Comparison of ENCODE assay signal across 8 cellular contexts in genomic region chr19:49579947-49580263, GRCh38. TPM values are rescaled to one million over a fixed set of nuclear protein-coding genes. Genes with fewer than 3 reads are reported as not detected.
DNase-seq lines count a peak whose midpoint lies in the region; TF ChIP-seq lines count a peak whose summit lies in the region.

No MANE protein-coding gene starts in this region.

- peak overlapping the region; percentile 89 for H3K9ac ChIP-seq in neural progenitor cell

- peaks cover 10% of the 10 kb centered on the region for H3F3A ChIP-seq in neural progenitor cell (ENCODE audit: low read depth)

- H3K9me3 ChIP-seq in KOPT-K1 (ENCODE audit: insufficient read depth, low read length, poor library complexity, severe bottlenecking) (no peaks in the 10 kb centered on the region), neural progenitor cell (ENCODE audit: low read depth) (no peaks in the 10 kb centered on the region)
- no peaks in the 10 kb centered on the region for H3K9me3 ChIP-seq in effector memory CD4-positive, alpha-beta T cell (ENCODE audit: control insufficient read depth, low read length)

- peaks cover 15% of the 10 kb centered on the region for H4K20me1 ChIP-seq in neural progenitor cell (ENCODE audit: low read depth)

- no peak for TF ChIP-seq CTCF in neural progenitor cell (IDR thresholded peaks at IDR 0.05)

- H3K36me3 ChIP-seq in KOPT-K1 (ENCODE audit: insufficient read depth, low read length) (peaks cover 14% of the 10 kb centered on the region; the same call in 1 of the 2 replicates), neural progenitor cell (no peaks in the 10 kb centered on the region)
- H3K36me3 ChIP-seq in effector memory CD4-positive, alpha-beta T cell (ENCODE audit: control insufficient read depth, insufficient read depth, low read length), result peaks cover 7% of the 10 kb centered on the region

- H3K4me3 ChIP-seq in effector memory CD4-positive, alpha-beta T cell (ENCODE audit: insufficient read depth, low read depth, low read length, poor library complexity, severe bottlenecking), result peak overlapping the region; percentile 64
- H3K4me3 ChIP-seq in neural progenitor cell, result peak overlapping the region; percentile 80

- peak overlapping the region; percentile 98 for H3K27ac Mint-ChIP-seq in neural progenitor cell

- no peaks in the 10 kb centered on the region for H3K9me3 Mint-ChIP-seq in neural progenitor cell

- peaks cover 18% of the 10 kb centered on the region for H3K4me1 ChIP-seq in effector memory CD4-positive, alpha-beta T cell (ENCODE audit: control insufficient read depth, insufficient read depth, low read length, poor library complexity, severe bottlenecking)
- peaks cover 10% of the 10 kb centered on the region for H3K4me1 ChIP-seq in neural progenitor cell

- peaks cover 3% of the 10 kb centered on the region for H3K36me3 Mint-ChIP-seq in neural progenitor cell

- H2AFZ ChIP-seq in neural progenitor cell (replicated peaks), result no peak overlapping the region

- peak overlapping the region; percentile 99 for H3K4me3 Mint-ChIP-seq in neural progenitor cell

- H3K79me2 ChIP-seq in neural progenitor cell (ENCODE audit: low read depth), result peaks cover 54% of the 10 kb centered on the region

- peaks cover 24% of the 10 kb centered on the region for H3K4me1 Mint-ChIP-seq in neural progenitor cell

- H3K4me2 ChIP-seq in neural progenitor cell, result peak overlapping the region; percentile 86

- H3K27me3 ChIP-seq in effector memory CD4-positive, alpha-beta T cell (replicated peaks; ENCODE audit: control insufficient read depth, insufficient read depth, low read length, poor library complexity, severe bottlenecking), result no peaks in the 10 kb centered on the region
- no peaks in the 10 kb centered on the region for H3K27me3 ChIP-seq in neural progenitor cell

- H3K27me3 Mint-ChIP-seq in neural progenitor cell (ENCODE audit: insufficient read depth, low read depth), result peaks cover 5% of the 10 kb centered on the region

- peak overlapping the region; percentile 82 for H3K27ac ChIP-seq in KOPT-K1 (ENCODE audit: low read depth, low read length, poor library complexity, severe bottlenecking)
- peak overlapping the region; percentile 68 for H3K27ac ChIP-seq in effector memory CD4-positive, alpha-beta T cell (ENCODE audit: insufficient read depth, low read length, poor library complexity, severe bottlenecking)
- H3K27ac ChIP-seq in neural progenitor cell, result no peak overlapping the region

- peak; percentile 29 for DNase-seq in D341Med (ENCODE audit: low spot score)
- DNase-seq in effector memory CD4-positive, alpha-beta T cell, result no peak
- no peak for DNase-seq in neural progenitor cell (ENCODE audit: low spot score)
- no peak for DNase-seq in ureter (ENCODE audit: low spot score)
- DNase-seq in retina, result no peak
- no peak for DNase-seq in 8988T
- no peak for DNase-seq in midbrain (lab: John Stamatoyannopoulos, UW)

RNA-seq across cellular contexts. Expression of gene NOSIP, which starts 0.5 kb away (rescaled TPM):
- total RNA-seq in neural progenitor cell (ENCODE audit: low replicate concordance) (26.2 and 68.3 TPM in 2 replicates), ureter (35.6 TPM)

RNA-seq across cellular contexts. Expression of gene PRRG2, which starts 1.2 kb away (rescaled TPM):
- total RNA-seq in neural progenitor cell (ENCODE audit: low replicate concordance) (0.09 and 0.68 TPM in 2 replicates), ureter (13.2 TPM)

RNA-seq across cellular contexts. Expression of gene PRR12, which starts 11.1 kb away (rescaled TPM):
- total RNA-seq in neural progenitor cell (ENCODE audit: low replicate concordance), result 3.2 and 9.0 TPM in 2 replicates
- total RNA-seq in ureter, result 40.6 TPM

RNA-seq across cellular contexts. Expression of gene RCN3, which starts 52.1 kb away (rescaled TPM):
- 4.2 and 4.5 TPM in 2 replicates for total RNA-seq in neural progenitor cell (ENCODE audit: low replicate concordance)
- total RNA-seq in ureter, result 18.6 TPM
